ENCODE assay signal across 8 cellular contexts in the genomic region with DNA sequence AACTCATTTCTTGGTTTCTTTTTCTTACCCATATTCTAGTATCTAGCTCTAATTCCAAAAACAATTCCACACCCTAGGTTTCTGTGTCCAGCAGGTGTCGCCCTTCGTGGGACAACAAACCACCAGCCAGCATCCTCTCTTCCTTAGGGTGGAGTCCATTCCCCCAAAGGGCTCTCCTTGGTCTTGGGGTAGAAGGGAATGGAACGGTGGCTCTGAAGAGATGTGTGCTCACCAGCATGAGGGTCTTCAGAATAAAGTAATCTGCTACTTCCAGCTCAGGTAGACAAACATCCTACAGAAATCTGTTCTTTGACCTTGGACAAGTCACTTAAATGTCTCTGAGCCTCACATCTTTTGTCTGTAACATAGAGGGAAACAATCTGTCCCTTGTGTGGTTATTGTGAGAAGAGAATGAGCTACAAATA. TPM values are rescaled to one million over a fixed set of nuclear protein-coding genes. Genes with fewer than 3 reads are reported as not detected.
A peak's percentile ranks its signal among the peaks of the same experiment; 100 is the strongest.
DNase-seq lines count a peak whose midpoint lies in the region; ATAC-seq, FAIRE-seq and TF ChIP-seq lines count a peak whose summit lies in the region.

No MANE protein-coding gene starts in this region.

- intact Hi-C loops in right lobe of liver (cut with DNase I): loop anchor here in 1 of 2 donors (10.0 kb wide), 1 partner anchor 49 kb away; no protein-coding TSS in a partner anchor

- no peaks in the 10 kb centered on the region for H3K36me3 ChIP-seq in right lobe of liver

- H3K27ac ChIP-seq in right lobe of liver: no peak overlapping the region

- ATAC-seq in right lobe of liver (peak; percentile 78 to 90 (median 82)), GM18505 (IDR thresholded peaks at IDR 0.05; ENCODE audit: unreplicated experiment) (no peak)

- H3K4me3 Mint-ChIP-seq in activated CD4-positive, alpha-beta T cell treated with anti-CD3 and anti-CD28 coated beads, Interleukin-2, amount 10 ng/mL, durations not matched to agents 7 days and 5 days: no peak overlapping the region

- no peaks in the 10 kb centered on the region for H3K9me3 Mint-ChIP-seq in activated CD4-positive, alpha-beta T cell treated with anti-CD3 and anti-CD28 coated beads, Interleukin-2, amount 10 ng/mL, durations not matched to agents 7 days and 5 days

- CTCF ChIA-PET in activated CD4-positive, alpha-beta T cell treated with anti-CD3 and anti-CD28 coated beads, Interleukin-2, amount 10 ng/mL, durations not matched to agents 7 days and 5 days (lab: Charles Lee): interaction anchor here (0.7 to 4.2 kb wide), 19 partner anchors 8 to 95 kb away, joined by 3 to 46 read pairs (median 9); a partner anchor contains a TSS

- H3K4me1 Mint-ChIP-seq in activated CD4-positive, alpha-beta T cell treated with anti-CD3 and anti-CD28 coated beads, Interleukin-2, amount 10 ng/mL, durations not matched to agents 7 days and 5 days: peaks cover 15% of the 10 kb centered on the region

- no peak overlapping the region for H3K4me3 ChIP-seq in right lobe of liver

- no peaks in the 10 kb centered on the region for H3K9me3 ChIP-seq in right lobe of liver

- no peaks in the 10 kb centered on the region for H3K27me3 ChIP-seq in right lobe of liver

- no peak overlapping the region for H3K27ac Mint-ChIP-seq in activated CD4-positive, alpha-beta T cell treated with anti-CD3 and anti-CD28 coated beads, Interleukin-2, amount 10 ng/mL, durations not matched to agents 7 days and 5 days

- peak; percentile 75 to 90 (median 83) for TF ChIP-seq CTCF in right lobe of liver (IDR thresholded peaks at IDR 0.05)

- peaks cover 5% of the 10 kb centered on the region for H3K36me3 Mint-ChIP-seq in activated CD4-positive, alpha-beta T cell treated with anti-CD3 and anti-CD28 coated beads, Interleukin-2, amount 10 ng/mL, durations not matched to agents 7 days and 5 days (ENCODE audit: low read depth)

- TF ChIP-seq POLR2A in GM12891 (IDR thresholded peaks at IDR 0.05; ENCODE audit: low read depth, low read length) (peak; percentile 68), right lobe of liver (IDR thresholded peaks at IDR 0.05) (no peak), GM18505 (IDR thresholded peaks at IDR 0.05; ENCODE audit: borderline replicate concordance, extremely low read depth, insufficient read depth, insufficient read length) (no peak)

- POLR2A ChIA-PET in activated CD4-positive, alpha-beta T cell treated with anti-CD3 and anti-CD28 coated beads, Interleukin-2, amount 10 ng/mL, durations not matched to agents 7 days and 5 days (lab: Charles Lee): interaction anchor here (1.0 kb wide), 1 partner anchor 38 kb away, joined by 7 read pairs; no protein-coding TSS in a partner anchor

- 4% methylated on average over 3 of the region's 3 CpGs for WGBS in right lobe of liver (ENCODE audit: insufficient coverage, low coverage, low lambda C conversion rate, missing lambda C conversion rate)

- FAIRE-seq in GM12891 (lab: Jason Lieb, UNC): peak; percentile 81

- DNase-seq in A172 (ENCODE audit: low spot score) (peak; percentile 45), GM12891 (ENCODE audit: insufficient read length, low spot score) (no peak), NCI-H446 treated with DMSO at 0.1 percent for 48 hours (lab: John Stamatoyannopoulos, UW) (peak; percentile 23), dedifferentiated amniotic fluid mesenchymal stem cell (ENCODE audit: extremely low spot score) (peak; percentile 72), right lobe of liver (peak; percentile 73 to 77 (median 77))
- DNase-seq in activated CD4-positive, alpha-beta T cell treated with anti-CD3 and anti-CD28 coated beads, Interleukin-2, amount 10 ng/mL, durations not matched to agents 7 days and 5 days: peak; percentile 81
- DNase-seq in stimulated activated CD4-positive, alpha-beta T cell treated with anti-CD3 and anti-CD28 coated beads, TNF-alpha, amount 100 ng/mL, for 4 hours (ENCODE audit: low read depth in 3 of 3): peak; percentile 53 to 69 (median 57)

- peaks cover 18% of the 10 kb centered on the region for H3K27me3 Mint-ChIP-seq in activated CD4-positive, alpha-beta T cell treated with anti-CD3 and anti-CD28 coated beads, Interleukin-2, amount 10 ng/mL, durations not matched to agents 7 days and 5 days

- H3K4me1 ChIP-seq in right lobe of liver: no peaks in the 10 kb centered on the region

TF ChIP-seq in GM12891, 5 proteins besides CTCF, POLR2A, EP300 and RAD21:
- peak; percentile 87 for TF ChIP-seq POLR2AphosphoS5 (IDR thresholded peaks at IDR 0.05; ENCODE audit: low read depth, low read length)
- TF ChIP-seq PAX5 (IDR thresholded peaks at IDR 0.05; ENCODE audit: insufficient read depth, low read length, severe bottlenecking): no peak
- TF ChIP-seq POU2F2 (IDR thresholded peaks at IDR 0.05; ENCODE audit: low read depth, low read length): peak; percentile 39; the same call in 1 of the 2 replicates
- TF ChIP-seq TAF1 (IDR thresholded peaks at IDR 0.05; ENCODE audit: low read depth, low read length): no peak
- no peak for TF ChIP-seq SPI1 (IDR thresholded peaks at IDR 0.05; ENCODE audit: low read depth, low read length)

RNA-seq across cellular contexts. Expression of a gene that starts 7.2 kb away (rescaled TPM):
- total RNA-seq in A172 (2014; rRNA removed; shearing (Covaris generic)): not detected in 2 replicates
- polyA plus RNA-seq in GM12891 (2012; ENCODE audit: low read depth, missing spikeins): 358 TPM
- total RNA-seq in activated CD4-positive, alpha-beta T cell treated with anti-CD3 and anti-CD28 coated beads, Interleukin-2, amount 10 ng/mL, durations not matched to agents 7 days and 5 days: 1 to 10 TPM; 8.1 to 8.5 TPM
- total RNA-seq in right lobe of liver: 10 to 100 TPM in 1 of 6 experiments, 1 to 10 TPM in 5; 1.8 to 22.0 (median 6.5) TPM

RNA-seq across cellular contexts. Expression of a gene that starts 19.2 kb away (rescaled TPM):
- total RNA-seq in A172 (2014; rRNA removed; shearing (Covaris generic)): 0.78 and 1.2 TPM in 2 replicates
- 434 TPM for polyA plus RNA-seq in GM12891 (2012; ENCODE audit: low read depth, missing spikeins)
- total RNA-seq in activated CD4-positive, alpha-beta T cell treated with anti-CD3 and anti-CD28 coated beads, Interleukin-2, amount 10 ng/mL, durations not matched to agents 7 days and 5 days: 10 to 100 TPM; 24.0 to 26.8 TPM
- 10 to 100 TPM in 4 of 6 experiments, 1 to 10 TPM in 2; 6.9 to 26.2 (median 10.7) TPM for total RNA-seq in right lobe of liver

RNA-seq across cellular contexts. Expression of a gene that starts 34.7 kb away (rescaled TPM):
- 73.9 and 106 TPM in 2 replicates for total RNA-seq in A172 (2014; rRNA removed; shearing (Covaris generic))
- polyA plus RNA-seq in GM12891 (2012; ENCODE audit: low read depth, missing spikeins): 178 TPM
- total RNA-seq in activated CD4-positive, alpha-beta T cell treated with anti-CD3 and anti-CD28 coated beads, Interleukin-2, amount 10 ng/mL, durations not matched to agents 7 days and 5 days: 100 to 1,000 TPM; 334 to 383 TPM
- total RNA-seq in right lobe of liver: 100 to 1,000 TPM in 1 of 6 experiments, 10 to 100 TPM in 5; 66.3 to 111 (median 73.7) TPM
